ENCODE assay signal across 1 cellular context in genomic region chr16:67546091-67546501, GRCh38.
TF ChIP-seq lines count a peak whose summit lies in the region.

No MANE protein-coding gene starts in this region.

TF ChIP-seq in K562, 482 proteins besides CTCF, POLR2A, EP300 and RAD21:
- TF ChIP-seq ZFX (CRISPR knock-in tag; IDR thresholded peaks at IDR 0.05) (0 out of 2 replicates have a peak, but pooled peaks have one; percentile 10), E2F4 (CRISPR knock-in tag; IDR thresholded peaks at IDR 0.05; ENCODE audit: low read depth) (no peak), DMBX1 (CRISPR knock-in tag; IDR thresholded peaks at IDR 0.05; ENCODE audit: borderline replicate concordance) (no peak)
